1 cellular context compared by ENCODE assay signal in genomic region chrX:124863303-124863702, GRCh38.
TF ChIP-seq lines count a peak whose summit lies in the region.

No MANE protein-coding gene starts in this region.

TF ChIP-seq in K562, 482 proteins besides CTCF, POLR2A, EP300 and RAD21:
- no peak for TF ChIP-seq TCF7L2 (IDR thresholded peaks at IDR 0.05; ENCODE audit: low read depth, low read length)
- TF ChIP-seq FOXA3 (CRISPR knock-in tag; conservative IDR thresholded peaks at IDR 0.05 in 1 of 2, IDR thresholded peaks at IDR 0.05 in 1 of 2) = no peak
- no peak for TF ChIP-seq BHLHE40 (IDR thresholded peaks at IDR 0.05; ENCODE audit: low read length)
- no peak for TF ChIP-seq SRSF1 (IDR thresholded peaks at IDR 0.05; ENCODE audit: low read depth, low read length)
- no peak for TF ChIP-seq DLX4 (CRISPR knock-in tag; IDR thresholded peaks at IDR 0.05)
- no peak for TF ChIP-seq ZBTB7A (IDR thresholded peaks at IDR 0.05; ENCODE audit: borderline replicate concordance, control insufficient read depth, low read depth, low read length)
- no peak for TF ChIP-seq ERF (CRISPR knock-in tag; IDR thresholded peaks at IDR 0.05)
- TF ChIP-seq SNAPC5 (CRISPR knock-in tag; IDR thresholded peaks at IDR 0.05) = no peak
- TF ChIP-seq STAT5B (CRISPR knock-in tag; IDR thresholded peaks at IDR 0.05) = no peak
- no peak for TF ChIP-seq BRD9 (IDR thresholded peaks at IDR 0.05; ENCODE audit: low read depth, partially characterized antibody)
- TF ChIP-seq ZNF778 (CRISPR knock-in tag; IDR thresholded peaks at IDR 0.05) = no peak
- TF ChIP-seq PTRF (tag; IDR thresholded peaks at IDR 0.05) = no peak
- TF ChIP-seq USF1 (CRISPR knock-in tag; IDR thresholded peaks at IDR 0.05) = no peak
- no peak for TF ChIP-seq ZBTB5 (IDR thresholded peaks at IDR 0.05)
- no peak for TF ChIP-seq LEF1 (IDR thresholded peaks at IDR 0.05)
- TF ChIP-seq E2F8 (IDR thresholded peaks at IDR 0.05; ENCODE audit: low read depth, partially characterized antibody) = no peak
- no peak for TF ChIP-seq ASH1L (IDR thresholded peaks at IDR 0.05; ENCODE audit: borderline replicate concordance, low read depth, partially characterized antibody)
